Comparison of ENCODE assay signal across 8 cellular contexts in the genomic region with DNA sequence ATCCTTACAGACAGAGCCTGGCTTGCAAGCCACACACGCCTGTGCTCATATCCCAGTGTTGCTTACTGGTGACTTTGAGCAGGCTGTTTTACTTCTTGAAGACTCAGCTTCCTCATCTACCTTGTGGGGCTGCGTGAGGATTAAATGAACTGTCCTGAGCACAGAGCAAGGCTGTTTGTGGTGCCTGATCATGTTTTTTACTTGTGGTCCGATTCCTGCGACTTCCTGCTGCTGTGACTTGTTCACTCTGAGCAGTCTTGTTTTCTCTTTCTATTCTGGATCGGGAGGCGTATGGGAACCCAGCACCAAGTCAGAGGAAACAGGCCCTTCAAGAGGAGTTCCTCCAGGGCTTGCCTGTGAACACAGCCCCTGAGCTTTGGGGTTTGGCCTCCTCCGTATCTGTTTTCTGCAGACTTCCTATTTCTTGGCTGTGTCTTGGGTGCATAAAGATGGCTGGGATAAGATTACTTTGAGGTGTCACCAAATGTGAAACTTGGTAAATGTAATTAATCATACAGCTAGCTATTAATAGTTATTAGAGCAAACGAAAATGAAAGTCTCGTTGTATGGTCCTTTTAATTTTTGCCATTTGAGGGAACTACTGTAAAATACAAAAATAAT.
DNase-seq lines count a peak whose midpoint lies in the region; ATAC-seq and TF ChIP-seq lines count a peak whose summit lies in the region.

No MANE protein-coding gene starts in this region.

- H4K20me1 ChIP-seq in BLaER1 treated with 17β-estradiol and CSF1 and Interleukin-3, amounts not matched to agents 10 nM and 100 nM, result no peaks in the 10 kb centered on the region

- DNase-seq in ascending aorta (ENCODE audit: low spot score in 2 of 2) (no peak), NOMO-1 treated with DMSO at 0.1 percent for 48 hours (lab: John Stamatoyannopoulos, UW; ENCODE audit: unreplicated experiment) (no peak), NCI-H345 treated with DMSO at 0.1 percent for 48 hours (lab: John Stamatoyannopoulos, UW; ENCODE audit: unreplicated experiment) (no peak), Calu3 (no peak)
- DNase-seq in naive thymus-derived CD4-positive, alpha-beta T cell, result no peak

- H3K9me3 Mint-ChIP-seq in naive thymus-derived CD4-positive, alpha-beta T cell, result peaks cover 0 to 21% (median 2%) of the 10 kb centered on the region in 11 donors
- H3K9me3 Mint-ChIP-seq in Calu3 (ENCODE audit: low read depth, unreplicated experiment), result peaks cover 4% of the 10 kb centered on the region

- CTCF ChIA-PET in naive thymus-derived CD4-positive, alpha-beta T cell (lab: Charles Lee), result interaction anchor here (0.6 to 2.2 kb wide), 3 partner anchors 12 to 750 kb away, joined by 3 to 8 read pairs (median 4); no protein-coding TSS in a partner anchor
- CTCF ChIA-PET in Calu3 (lab: Charles Lee), result no interaction called here

- H3K4me3 ChIP-seq in BLaER1 treated with 17β-estradiol and CSF1 and Interleukin-3, amounts not matched to agents 10 nM and 100 nM, result peak overlapping the region; percentile 26 to 60 (median 46); a peak in 19 of 20 replicates
- peak overlapping the region; percentile 45 to 50 for H3K4me3 ChIP-seq in ascending aorta
- no peak overlapping the region for H3K4me3 ChIP-seq in naive thymus-derived CD4-positive, alpha-beta T cell (ENCODE audit: low read length)

- no peaks in the 10 kb centered on the region for H3K27me3 ChIP-seq in BLaER1 treated with 17β-estradiol and CSF1 and Interleukin-3, amounts not matched to agents 10 nM and 100 nM
- no peaks in the 10 kb centered on the region for H3K27me3 ChIP-seq in ascending aorta
- H3K27me3 ChIP-seq in naive thymus-derived CD4-positive, alpha-beta T cell (ENCODE audit: control insufficient read depth in 2 of 2, insufficient read depth in 2 of 2, low read length in 2 of 2), result no peaks in the 10 kb centered on the region

- peak overlapping the region; percentile 41 to 84 (median 75) for H3K27ac ChIP-seq in BLaER1 treated with 17β-estradiol and CSF1 and Interleukin-3, amounts not matched to agents 10 nM and 100 nM
- peak overlapping the region; percentile 75 to 80 for H3K27ac ChIP-seq in ascending aorta
- peak overlapping the region; percentile 34 for H3K27ac ChIP-seq in naive thymus-derived CD4-positive, alpha-beta T cell (ENCODE audit: low read depth, low read length)

- POLR2A ChIA-PET in naive thymus-derived CD4-positive, alpha-beta T cell (lab: Charles Lee), result no interaction called here

- peaks cover 29 to 51% (median 35%) of the 10 kb centered on the region in 10 experiments for H3K4me1 ChIP-seq in BLaER1 treated with 17β-estradiol and CSF1 and Interleukin-3, amounts not matched to agents 10 nM and 100 nM
- peaks cover 11 to 19% of the 10 kb centered on the region in 2 donors for H3K4me1 ChIP-seq in ascending aorta
- H3K4me1 ChIP-seq in naive thymus-derived CD4-positive, alpha-beta T cell (ENCODE audit: control insufficient read depth in 2 of 2, insufficient read depth in 2 of 2, low read length in 2 of 2), result no peaks in the 10 kb centered on the region

- peaks cover 0 to 23% (median 13%) of the 10 kb centered on the region in 11 experiments; a peak in 18 of 22 replicates for H3K9me3 ChIP-seq in BLaER1 treated with 17β-estradiol and CSF1 and Interleukin-3, amounts not matched to agents 10 nM and 100 nM (replicated peaks in 1 of 11)
- no peaks in the 10 kb centered on the region for H3K9me3 ChIP-seq in ascending aorta
- H3K9me3 ChIP-seq in naive thymus-derived CD4-positive, alpha-beta T cell (ENCODE audit: control insufficient read depth in 2 of 3, low read length in 3 of 3), result no peaks in the 10 kb centered on the region

- peak overlapping the region; percentile 56 to 73 (median 66) for H3K9ac ChIP-seq in BLaER1 treated with 17β-estradiol and CSF1 and Interleukin-3, amounts not matched to agents 10 nM and 100 nM

- no peak for TF ChIP-seq CTCF in ascending aorta (IDR thresholded peaks at IDR 0.05)
- TF ChIP-seq CTCF in Calu3 (IDR thresholded peaks at IDR 0.05; ENCODE audit: unreplicated experiment), result no peak

- BruUV-seq in Calu3 (replicated peaks; lab: Mats Ljungman, UMichigan), result no TSS peak

- intact Hi-C loops in ascending aorta (cut with DNase I) (no loop called here), Calu3 (cut with micrococcal nuclease; ENCODE audit: unreplicated experiment) (no loop called here)
- intact Hi-C loops in naive thymus-derived CD4-positive, alpha-beta T cell (cut with micrococcal nuclease), result no loop called here

- ATAC-seq in GM19043 (IDR thresholded peaks at IDR 0.05; ENCODE audit: low read depth, unreplicated experiment) (peak; percentile 57), HG03135 (IDR thresholded peaks at IDR 0.05; ENCODE audit: unreplicated experiment) (peak; percentile 68)
- ATAC-seq in naive thymus-derived CD4-positive, alpha-beta T cell, result peak; percentile 74

- H3K27me3 Mint-ChIP-seq in naive thymus-derived CD4-positive, alpha-beta T cell, result no peaks in the 10 kb centered on the region
- H3K27me3 Mint-ChIP-seq in Calu3 (ENCODE audit: unreplicated experiment), result no peaks in the 10 kb centered on the region

- H3K27ac Mint-ChIP-seq in naive thymus-derived CD4-positive, alpha-beta T cell, result peak overlapping the region; percentile 40 to 94 (median 81)
- H3K27ac Mint-ChIP-seq in Calu3 (ENCODE audit: unreplicated experiment), result no peak overlapping the region

- peaks cover 10 to 36% (median 30%) of the 10 kb centered on the region in 7 donors for H3K4me1 Mint-ChIP-seq in naive thymus-derived CD4-positive, alpha-beta T cell
- no peaks in the 10 kb centered on the region for H3K4me1 Mint-ChIP-seq in Calu3 (ENCODE audit: low read depth, unreplicated experiment)

- peak overlapping the region in 4 of 10 donors; percentile 8 to 33 (median 22) for H3K4me3 Mint-ChIP-seq in naive thymus-derived CD4-positive, alpha-beta T cell
- no peak overlapping the region for H3K4me3 Mint-ChIP-seq in Calu3 (ENCODE audit: low read depth, unreplicated experiment)

- peaks cover 12 to 59% (median 40%) of the 10 kb centered on the region in 5 donors for H3K36me3 Mint-ChIP-seq in naive thymus-derived CD4-positive, alpha-beta T cell
- H3K36me3 Mint-ChIP-seq in Calu3 (ENCODE audit: insufficient read depth, unreplicated experiment), result no peaks in the 10 kb centered on the region

- H3K36me3 ChIP-seq in BLaER1 treated with 17β-estradiol and CSF1 and Interleukin-3, amounts not matched to agents 10 nM and 100 nM, result peaks cover 30 to 73% (median 56%) of the 10 kb centered on the region in 11 experiments
- peaks cover 11 to 14% of the 10 kb centered on the region in 2 donors for H3K36me3 ChIP-seq in ascending aorta
- H3K36me3 ChIP-seq in naive thymus-derived CD4-positive, alpha-beta T cell (ENCODE audit: control insufficient read depth in 2 of 3, insufficient read depth in 3 of 3, low read length in 3 of 3), result peaks cover 5 to 28% (median 9%) of the 10 kb centered on the region in 3 experiments

- peak overlapping the region; percentile 74 to 94 (median 88) for H3K4me2 ChIP-seq in BLaER1 treated with 17β-estradiol and CSF1 and Interleukin-3, amounts not matched to agents 10 nM and 100 nM
